Comparison of ENCODE assay signal across 11 cellular contexts in genomic region chr2:64838817-64839216, GRCh38.
DNase-seq lines count a peak whose midpoint lies in the region; ATAC-seq and TF ChIP-seq lines count a peak whose summit lies in the region.
"Had no signal": no experiment of that assay in that cellular context is flagged by ENCODE, and none has a peak within 500 bp of the region (broad histone marks: within the 10 kb centered on the region; RNA-seq: fewer than 3 reads in every experiment).

No MANE protein-coding gene starts in this region.

- H3K27ac ChIP-seq in HCT116 (ENCODE audit: low read depth, low read length): peak overlapping the region; percentile 97
- H3K27ac ChIP-seq in suprapubic skin: peak overlapping the region; percentile 55

- CTCF ChIA-PET in HCT116 (lab: Charles Lee): interaction anchor here (0.6 to 2.3 kb wide), 8 partner anchors 20 to 316 kb away, joined by 3 to 15 read pairs (median 3); partner anchors contain the start of gene SERTAD2

- H3K4me3 ChIP-seq in HCT116 (replicated peaks in 1 of 2; ENCODE audit: low read depth in 1 of 2, low read length in 2 of 2): peak overlapping the region; percentile 29 to 34
- H3K4me3 ChIP-seq in suprapubic skin: no peak overlapping the region
- H3K4me3 ChIP-seq: stomach had no signal

- H3K27me3 ChIP-seq in HCT116 (ENCODE audit: insufficient read depth, low read length): no peaks in the 10 kb centered on the region
- no peaks in the 10 kb centered on the region for H3K27me3 ChIP-seq in suprapubic skin
- H3K27me3 ChIP-seq: stomach had no signal

- no peak for TF ChIP-seq RAD21 in HCT116 (IDR thresholded peaks at IDR 0.05; ENCODE audit: low read depth)

- RAD21 ChIA-PET in HCT116 (lab: Charles Lee; ENCODE audit: low non-redundant PET in 1 of 2, low total read pairs in 2 of 2, uncharacterized antibody in 2 of 2, unreplicated experiment in 2 of 2): interaction anchor here (0.6 to 1.6 kb wide), 8 partner anchors 20 to 192 kb away, joined by 3 to 11 read pairs (median 4); partner anchors contain the start of gene SERTAD2 (in 1 of the 2)

- no peaks in the 10 kb centered on the region for H3K9me2 ChIP-seq in HCT116 (ENCODE audit: insufficient read depth)

- WGBS in suprapubic skin: 54% methylated on average over 8 of the region's 8 CpGs

- no peaks in the 10 kb centered on the region for H4K20me1 ChIP-seq in HCT116 (ENCODE audit: insufficient read depth)

- POLR2A ChIA-PET in HCT116 (lab: Charles Lee): interaction anchor here (0.6 to 5.6 kb wide), 27 partner anchors 10 to 616 kb away, joined by 3 to 47 read pairs (median 5); partner anchors contain the start of gene SERTAD2

- no peaks in the 10 kb centered on the region for H3K9me3 ChIP-seq in HCT116 (ENCODE audit: control insufficient read depth in 1 of 2, insufficient read depth in 1 of 2, low read depth in 1 of 2, low read length in 2 of 2)
- no peaks in the 10 kb centered on the region for H3K9me3 ChIP-seq in suprapubic skin
- H3K9me3 ChIP-seq: stomach had no signal

- peak; percentile 73 for ATAC-seq in HCT116
- no peak for ATAC-seq in GM19452 (IDR thresholded peaks at IDR 0.05; ENCODE audit: unreplicated experiment)

- peak overlapping the region; percentile 75 for H3K9ac ChIP-seq in HCT116 (ENCODE audit: low read length)

- TF ChIP-seq CTCF in HCT116 (IDR thresholded peaks at IDR 0.05 in 2 of 3, conservative IDR thresholded peaks at IDR 0.05 in 1 of 3; ENCODE audit: borderline replicate concordance in 1 of 3, insufficient read depth in 1 of 3, low read depth in 2 of 3, low read length in 2 of 3): no peak
- no peak for TF ChIP-seq CTCF in suprapubic skin (IDR thresholded peaks at IDR 0.05)

- H3K79me2 ChIP-seq in HCT116 (ENCODE audit: insufficient read depth, low read length): no peaks in the 10 kb centered on the region

- no peak for TF ChIP-seq EP300 in suprapubic skin (IDR thresholded peaks at IDR 0.05)

- intact Hi-C loops in HCT116 (cut with micrococcal nuclease): loop anchor here (2.0 kb wide), 3 partner anchors 20 to 192 kb away; no protein-coding TSS in a partner anchor

- H3K36me3 ChIP-seq in HCT116 (ENCODE audit: control insufficient read depth in 1 of 2, insufficient read depth in 2 of 2, low read length in 2 of 2) (no peaks in the 10 kb centered on the region), suprapubic skin (no peaks in the 10 kb centered on the region)
- H3K36me3 ChIP-seq: stomach had no signal

- peaks cover 71 to 86% of the 10 kb centered on the region in 2 experiments for H3K4me1 ChIP-seq in HCT116 (ENCODE audit: control insufficient read depth in 1 of 2, insufficient read depth in 2 of 2, low read length in 2 of 2)
- peaks cover 25% of the 10 kb centered on the region for H3K4me1 ChIP-seq in suprapubic skin

- peak overlapping the region; percentile 78 for H3K4me2 ChIP-seq in HCT116 (ENCODE audit: low read length)

- no peak overlapping the region for H2AFZ ChIP-seq in HCT116 (ENCODE audit: low read depth, low read length, poor library complexity, severe bottlenecking)

- no peak for TF ChIP-seq POLR2A in HCT116 (IDR thresholded peaks at IDR 0.05; ENCODE audit: borderline replicate concordance, extremely low read depth, insufficient read depth, insufficient read length)
- no peak for TF ChIP-seq POLR2A in suprapubic skin (IDR thresholded peaks at IDR 0.05)

- DNase-seq in HCT116 (ENCODE audit: low read depth, low spot score) (peak; percentile 97), T1000 (lab: John Stamatoyannopoulos, UW) (peak; percentile 88), hepatic stellate cell (ENCODE audit: low spot score) (peak; percentile 80), suprapubic skin (ENCODE audit: low spot score in 2 of 2) (peak in 1 of 2 donors; percentile 58), T-helper 2 cell (no peak), AML-193 (lab: John Stamatoyannopoulos, UW) (no peak), NCI-H748 (lab: John Stamatoyannopoulos, UW; ENCODE audit: unreplicated experiment) (no peak)
- DNase-seq: head of caudate nucleus, NCI-H1092 treated with DMSO at 0.1 percent for 48 hours, stomach had no signal

- no TSS peak for BruUV-seq in HCT116 (replicated peaks; lab: Mats Ljungman, UMichigan)

TF ChIP-seq in HCT116, 20 proteins besides CTCF, POLR2A, EP300 and RAD21:
- TF ChIP-seq ZFX (IDR thresholded peaks at IDR 0.05) (no peak), SP1 (IDR thresholded peaks at IDR 0.05; ENCODE audit: low read depth) (no peak), EZH2phosphoT487 (IDR thresholded peaks at IDR 0.05; ENCODE audit: borderline replicate concordance) (no peak), YY1 (IDR thresholded peaks at IDR 0.05; ENCODE audit: extremely low read depth, insufficient replicate concordance, low read depth, low read length) (no peak), EGR1 (IDR thresholded peaks at IDR 0.05; ENCODE audit: low read depth) (no peak), FOSL1 (IDR thresholded peaks at IDR 0.05; ENCODE audit: low read depth) (no peak), CBX3 (IDR thresholded peaks at IDR 0.05; ENCODE audit: low read depth) (no peak), SIN3A (IDR thresholded peaks at IDR 0.05; ENCODE audit: low read depth) (no peak), ZNF274 (IDR thresholded peaks at IDR 0.05; ENCODE audit: low read depth, low read length) (no peak), CEBPB (IDR thresholded peaks at IDR 0.05; ENCODE audit: low read depth) (no peak), ATF3 (IDR thresholded peaks at IDR 0.05) (no peak), ZBTB33 (IDR thresholded peaks at IDR 0.05; ENCODE audit: extremely low read depth, insufficient replicate concordance, low read length) (no peak), TCF7L2 (IDR thresholded peaks at IDR 0.05; ENCODE audit: borderline replicate concordance, extremely low read depth, insufficient read depth, insufficient read length) (no peak), ELF1 (IDR thresholded peaks at IDR 0.05; ENCODE audit: borderline replicate concordance, low read depth) (no peak), JUND (IDR thresholded peaks at IDR 0.05) (no peak)
- TF ChIP-seq, protein P1, sequence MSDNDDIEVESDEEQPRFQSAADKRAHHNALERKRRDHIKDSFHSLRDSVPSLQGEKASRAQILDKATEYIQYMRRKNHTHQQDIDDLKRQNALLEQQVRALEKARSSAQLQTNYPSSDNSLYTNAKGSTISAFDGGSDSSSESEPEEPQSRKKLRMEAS (IDR thresholded peaks at IDR 0.05): no peak
TF ChIP-seq in HCT116: peak in this region for 0.

Comparison
In these comparisons a context has a peak if more than half of its experiments do, and no peak if none do; other contexts are left out.
1. DNase-seq: peak in HCT116 (single experiment), T1000 (single experiment) and hepatic stellate cell (single experiment); none in T-helper 2 cell (0 of 5), AML-193 (0 of 2) and NCI-H748 (single experiment).